Comparison of ENCODE assay signal across 1 cellular context in the genomic region with DNA sequence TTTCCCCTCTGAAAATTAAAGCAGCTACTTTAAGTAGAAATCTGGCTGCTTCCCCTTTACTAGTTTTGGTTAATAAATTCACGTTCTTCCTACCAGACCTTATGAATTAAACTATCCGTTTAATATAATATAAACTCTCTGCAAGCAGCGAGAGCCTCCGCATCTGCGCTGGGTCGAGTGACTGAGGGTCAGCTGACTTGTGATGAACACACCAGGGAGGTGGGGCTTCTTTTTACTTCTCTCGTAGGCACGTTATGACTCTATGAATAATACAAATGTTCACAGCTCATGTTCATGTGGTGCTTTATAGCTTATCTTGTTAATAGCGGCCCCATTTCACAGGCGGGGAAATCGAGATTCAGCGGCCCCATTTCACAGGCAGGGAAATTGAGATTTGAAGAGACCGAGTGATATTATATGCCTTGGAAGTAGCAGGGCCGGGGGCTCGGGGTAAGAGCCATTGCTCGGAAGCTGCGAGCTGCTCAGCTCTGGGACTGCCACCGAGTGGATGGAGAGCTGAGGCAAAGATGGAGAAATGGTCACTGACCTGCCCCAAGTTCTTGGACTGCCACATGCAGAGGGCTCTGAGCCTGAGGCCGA.
TF ChIP-seq lines count a peak whose summit lies in the region.

No MANE protein-coding gene starts in this region.

TF ChIP-seq in HepG2, 621 proteins besides CTCF, POLR2A, EP300 and RAD21:
- TF ChIP-seq ZNF629 (CRISPR knock-in tag; conservative IDR thresholded peaks at IDR 0.05) = peak; percentile 58
- no peak for TF ChIP-seq ZNF335 (CRISPR knock-in tag; IDR thresholded peaks at IDR 0.05)
- no peak for TF ChIP-seq SRSF4 (IDR thresholded peaks at IDR 0.05; ENCODE audit: low read depth, low read length, poor library complexity, severe bottlenecking)
- TF ChIP-seq FOXO1 (CRISPR knock-in tag; IDR thresholded peaks at IDR 0.05) = no peak
- TF ChIP-seq ZNF570 (CRISPR knock-in tag; IDR thresholded peaks at IDR 0.05; ENCODE audit: borderline replicate concordance) = no peak
- no peak for TF ChIP-seq MAFK (conservative IDR thresholded peaks at IDR 0.05 in 1 of 2, IDR thresholded peaks at IDR 0.05 in 1 of 2; ENCODE audit: low read length in 2 of 2)
- no peak for TF ChIP-seq KDM2A (CRISPR knock-in tag; IDR thresholded peaks at IDR 0.05; ENCODE audit: borderline replicate concordance, low read depth)
